1 cellular context compared by ENCODE assay signal in the genomic region with DNA sequence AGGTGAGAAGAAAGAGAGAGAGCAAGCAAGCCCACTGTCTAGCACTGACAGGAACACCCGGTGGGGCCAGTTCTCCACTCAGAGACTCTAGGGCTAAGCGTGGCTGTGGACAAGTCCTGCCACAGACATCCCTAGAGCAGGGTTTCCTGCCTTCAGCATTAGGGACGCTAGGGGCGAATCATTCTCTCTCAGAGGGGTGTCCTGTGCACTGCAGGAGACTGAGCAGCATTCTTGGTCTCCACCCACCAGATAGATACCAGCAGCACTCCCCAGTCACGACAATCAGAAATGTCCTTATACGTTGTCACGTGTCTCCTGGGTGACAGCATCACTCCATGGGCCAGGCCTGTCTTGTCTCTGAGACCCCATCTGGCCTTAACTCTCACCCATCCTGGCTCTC.
TF ChIP-seq lines count a peak whose summit lies in the region.

No MANE protein-coding gene starts in this region.

TF ChIP-seq in K562, 482 proteins besides CTCF, POLR2A, EP300 and RAD21:
- TF ChIP-seq BDP1 (IDR thresholded peaks at IDR 0.05; ENCODE audit: insufficient read depth, insufficient read length) (no peak), BHLHE40 (IDR thresholded peaks at IDR 0.05; ENCODE audit: low read length) (0 out of 2 replicates have a peak, but pooled peaks have one; percentile 9), PRDM10 (IDR thresholded peaks at IDR 0.05; ENCODE audit: partially characterized antibody) (peak; percentile 78)
- TF ChIP-seq, protein P1, sequence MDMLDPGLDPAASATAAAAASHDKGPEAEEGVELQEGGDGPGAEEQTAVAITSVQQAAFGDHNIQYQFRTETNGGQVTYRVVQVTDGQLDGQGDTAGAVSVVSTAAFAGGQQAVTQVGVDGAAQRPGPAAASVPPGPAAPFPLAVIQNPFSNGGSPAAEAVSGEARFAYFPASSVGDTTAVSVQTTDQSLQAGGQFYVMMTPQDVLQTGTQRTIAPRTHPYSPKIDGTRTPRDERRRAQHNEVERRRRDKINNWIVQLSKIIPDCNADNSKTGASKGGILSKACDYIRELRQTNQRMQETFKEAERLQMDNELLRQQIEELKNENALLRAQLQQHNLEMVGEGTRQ (CRISPR knock-in tag; IDR thresholded peaks at IDR 0.05) = 0 out of 2 replicates have a peak, but pooled peaks have one; percentile 13
- TF ChIP-seq, protein P2, sequence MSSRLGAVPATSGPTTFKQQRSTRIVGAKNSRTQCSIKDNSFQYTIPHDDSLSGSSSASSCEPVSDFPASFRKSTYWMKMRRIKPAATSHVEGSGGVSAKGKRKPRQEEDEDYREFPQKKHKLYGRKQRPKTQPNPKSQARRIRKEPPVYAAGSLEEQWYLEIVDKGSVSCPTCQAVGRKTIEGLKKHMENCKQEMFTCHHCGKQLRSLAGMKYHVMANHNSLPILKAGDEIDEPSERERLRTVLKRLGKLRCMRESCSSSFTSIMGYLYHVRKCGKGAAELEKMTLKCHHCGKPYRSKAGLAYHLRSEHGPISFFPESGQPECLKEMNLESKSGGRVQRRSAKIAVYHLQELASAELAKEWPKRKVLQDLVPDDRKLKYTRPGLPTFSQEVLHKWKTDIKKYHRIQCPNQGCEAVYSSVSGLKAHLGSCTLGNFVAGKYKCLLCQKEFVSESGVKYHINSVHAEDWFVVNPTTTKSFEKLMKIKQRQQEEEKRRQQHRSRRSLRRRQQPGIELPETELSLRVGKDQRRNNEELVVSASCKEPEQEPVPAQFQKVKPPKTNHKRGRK (tag; IDR thresholded peaks at IDR 0.05) = peak; percentile 29; the same call in 1 of the 2 replicates
